In the genomic region with DNA sequence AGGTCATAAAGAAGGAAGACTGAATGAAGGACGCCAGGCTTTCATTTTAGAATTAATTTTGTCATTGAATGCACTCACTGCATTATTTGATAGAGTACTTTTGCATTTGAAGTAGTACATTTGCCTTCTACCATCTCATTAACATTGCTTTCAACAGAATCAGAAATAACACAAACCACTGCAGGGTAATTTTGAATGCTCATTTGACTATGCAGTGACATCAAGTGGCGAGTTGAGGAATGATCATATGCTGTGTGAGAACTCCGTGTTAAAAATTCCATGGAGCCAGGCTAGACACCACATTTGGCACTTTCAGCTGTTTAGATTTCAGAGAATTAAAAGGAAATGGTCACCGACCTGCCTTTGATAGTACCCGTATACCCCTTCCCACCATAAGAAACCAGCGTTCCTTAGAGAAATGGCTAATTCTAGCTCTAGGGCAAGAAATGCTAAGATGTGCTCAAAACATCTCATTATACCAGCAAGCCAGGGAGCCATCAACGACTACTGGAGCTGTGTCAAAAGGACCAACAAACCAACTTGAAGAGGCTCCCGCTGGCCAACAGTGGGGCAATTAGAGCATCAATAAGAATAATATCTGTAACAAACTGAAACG, we compare ENCODE assay signal across 8 cellular contexts. TPM values are rescaled to one million over a fixed set of nuclear protein-coding genes. Genes with fewer than 3 reads are reported as not detected.
DNase-seq lines count a peak whose midpoint lies in the region; ATAC-seq, FAIRE-seq and TF ChIP-seq lines count a peak whose summit lies in the region.

No MANE protein-coding gene starts in this region.

- H3K9me2 ChIP-seq in PC-3 (replicated peaks; ENCODE audit: low read length) = no peaks in the 10 kb centered on the region

- no TSS peak for BruUV-seq in PC-3 (replicated peaks; lab: Mats Ljungman, UMichigan)

- POLR2A ChIA-PET in AG04449 (lab: Yijun Ruan, JAX) (no interaction called here), PC-3 (lab: Charles Lee; ENCODE audit: unreplicated experiment) (no interaction called here)

- no peaks in the 10 kb centered on the region for H4K20me1 ChIP-seq in PC-3 (ENCODE audit: low read length)

- CTCF ChIA-PET in AG04449 (lab: Yijun Ruan, JAX) = interaction anchor here (0.7 to 11.2 kb wide), 26 partner anchors 9 to 252 kb away, joined by 3 to 173 read pairs (median 7); partner anchors contain the start of gene DDX47
- CTCF ChIA-PET in PC-3 (lab: Charles Lee) = no interaction called here

- no peaks in the 10 kb centered on the region for H3K27me3 ChIP-seq in PC-3 (ENCODE audit: low read length)

- H3F3A ChIP-seq in PC-3 (ENCODE audit: low read length, unreplicated experiment) = no peaks in the 10 kb centered on the region

- TF ChIP-seq CTCF in AG04449 (IDR thresholded peaks at IDR 0.05; ENCODE audit: insufficient read depth, low read length, missing control alignments) (peak; percentile 69), GM12873 (IDR thresholded peaks at IDR 0.05; ENCODE audit: insufficient read depth, low read depth, low read length, missing control alignments) (peak; percentile 51), PC-3 (conservative IDR thresholded peaks at IDR 0.05; ENCODE audit: low read depth, low read length) (peak; percentile 77)

- intact Hi-C loops in PC-3 (cut with micrococcal nuclease) = loop anchor here (1.0 to 10.0 kb wide), 4 partner anchors 67 to 231 kb away; no protein-coding TSS in a partner anchor

- ATAC-seq in PC-3 (peak; percentile 38; the same call in 1 of the 2 replicates), GM21360 (IDR thresholded peaks at IDR 0.05; ENCODE audit: unreplicated experiment) (no peak), HG02571 (IDR thresholded peaks at IDR 0.05; ENCODE audit: unreplicated experiment) (no peak)

- H3K4me1 ChIP-seq in PC-3 (ENCODE audit: insufficient read depth, low read length) = peaks cover 15% of the 10 kb centered on the region

- no peaks in the 10 kb centered on the region for H3K9me3 ChIP-seq in PC-3 (ENCODE audit: low read length)

- no peaks in the 10 kb centered on the region for H3K79me2 ChIP-seq in PC-3 (ENCODE audit: low read length)

- peaks cover 22% of the 10 kb centered on the region for H3K36me3 ChIP-seq in PC-3 (ENCODE audit: low read depth, low read length)

- DNase-seq in AG04449 (ENCODE audit: low read depth, low spot score) (no peak), PC-3 (peak; percentile 63), epidermal melanocyte (ENCODE audit: insufficient read length, low spot score) (peak; percentile 54), mucosa of gallbladder (ENCODE audit: low spot score) (peak; percentile 44), GM19239 (ENCODE audit: insufficient read length, low spot score) (no peak)

- no peak overlapping the region for H3K9ac ChIP-seq in PC-3 (ENCODE audit: low read length)

- H3K4me2 ChIP-seq in PC-3 (ENCODE audit: low read length) = no peak overlapping the region

- no peak overlapping the region for H3K4me3 ChIP-seq in AG04449 (ENCODE audit: low read depth, low read length)
- H3K4me3 ChIP-seq in PC-3 (ENCODE audit: low read length) = no peak overlapping the region

- no peak overlapping the region for H3K27ac ChIP-seq in PC-3 (ENCODE audit: low read length)

- no peak for FAIRE-seq in GM19239 (lab: Jason Lieb, UNC)

- no peak overlapping the region for H2AFZ ChIP-seq in PC-3 (ENCODE audit: low read length)

RNA-seq across cellular contexts. Expression of gene HEBP1, which starts 16.5 kb away (rescaled TPM):
- total RNA-seq in PC-3 (2014; rRNA removed) = 6.2 and 8.2 TPM in 2 replicates
- 90.2 TPM for total RNA-seq in mucosa of gallbladder

RNA-seq across cellular contexts. Expression of gene GPRC5D, which starts 31.6 kb away (rescaled TPM):
- total RNA-seq in PC-3 (2014; rRNA removed) (not detected in 2 replicates), mucosa of gallbladder (not detected)

Comparison
In these comparisons a context has a peak if more than half of its experiments do, and no peak if none do; other contexts are left out.
1. DNase-seq: peak in PC-3 (single experiment), epidermal melanocyte (single experiment) and mucosa of gallbladder (single experiment); none in AG04449 (single experiment) and GM19239 (single experiment).
2. Peak in every context shown above with its lines, with median percentiles within 50 percentile points of each other: CTCF ChIP-seq.